17 cellular contexts compared by ENCODE assay signal in the genomic region with DNA sequence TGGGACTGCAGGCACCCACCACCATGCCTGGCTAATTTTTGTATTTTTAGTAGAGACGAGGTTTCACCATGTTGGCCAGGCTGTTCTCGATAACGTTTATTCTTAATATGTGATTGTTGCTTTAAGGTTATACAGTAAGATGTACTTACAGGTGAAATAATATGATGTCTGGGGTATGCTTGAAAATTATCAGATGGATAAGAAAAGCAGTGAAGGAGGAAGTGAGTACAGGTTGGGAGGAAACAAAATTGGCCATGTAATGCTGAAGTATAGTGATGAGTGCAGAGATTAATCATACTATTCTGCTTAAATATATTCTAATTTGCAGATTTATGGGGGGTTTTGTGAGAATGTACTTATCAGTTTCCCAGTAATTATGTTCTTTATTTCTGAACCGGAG. TPM values are rescaled to one million over a fixed set of nuclear protein-coding genes. Genes with fewer than 3 reads are reported as not detected.
A peak's percentile ranks its signal among the peaks of the same experiment; 100 is the strongest.
DNase-seq lines count a peak whose midpoint lies in the region; ATAC-seq and TF ChIP-seq lines count a peak whose summit lies in the region.
"Had no signal": no experiment of that assay in that cellular context is flagged by ENCODE, and none has a peak within 500 bp of the region (broad histone marks: within the 10 kb centered on the region; RNA-seq: fewer than 3 reads in every experiment).

No MANE protein-coding gene starts in this region.

- H3K4me3 ChIP-seq in CD8-positive, alpha-beta T cell (ENCODE audit: low read depth, low read length): no peak overlapping the region
- H3K4me3 ChIP-seq: coronary artery, prostate gland, skin epidermis had no signal

- H3K36me3 ChIP-seq in CD8-positive, alpha-beta T cell (ENCODE audit: insufficient read depth, low read length): peaks cover 24% of the 10 kb centered on the region
- H3K36me3 ChIP-seq: prostate gland had no signal

- no peak for ATAC-seq in CD8-positive, alpha-beta T cell
- ATAC-seq in left cardiac atrium (no peak), GM21515 (IDR thresholded peaks at IDR 0.05; ENCODE audit: unreplicated experiment) (no peak)
- ATAC-seq: left colon had no signal

- no peak for TF ChIP-seq CTCF in CD8-positive, alpha-beta T cell (IDR thresholded peaks at IDR 0.05)
- TF ChIP-seq CTCF in nephron progenitor cell (IDR thresholded peaks at IDR 0.05): no peak

- H3K27me3 ChIP-seq in CD8-positive, alpha-beta T cell (ENCODE audit: insufficient read depth, low read length): no peaks in the 10 kb centered on the region

- peaks cover 55% of the 10 kb centered on the region for H3K36me3 Mint-ChIP-seq in activated CD4-positive, alpha-beta T cell treated with anti-CD3 and anti-CD28 coated beads, Interleukin-2, amount 10 ng/mL, durations not matched to agents 24 days and 14 days (ENCODE audit: low read depth)
- H3K36me3 Mint-ChIP-seq in CD8-positive, alpha-beta T cell: peaks cover 71% of the 10 kb centered on the region
- H3K36me3 Mint-ChIP-seq in activated T-helper 2 cell treated with anti-CD3 and anti-CD28 coated beads, Interferon-gamma antibody, Interleukin-2, Interleukin-4, amounts not matched to agents 10 μg/mL and 5 μg/mL and 100 μg/mL, durations not matched to agents 14 hours and 24 hours and 36 hours (ENCODE audit: low read depth): peaks cover 60% of the 10 kb centered on the region
- H3K36me3 Mint-ChIP-seq in nephron progenitor cell (ENCODE audit: low read depth): peaks cover 66% of the 10 kb centered on the region

- intact Hi-C loops in activated CD4-positive, alpha-beta T cell treated with anti-CD3 and anti-CD28 coated beads, Interleukin-2, amount 10 ng/mL, durations not matched to agents 24 days and 14 days (cut with micrococcal nuclease): loop anchor here (5.0 kb wide), 1 partner anchor 35 kb away; no protein-coding TSS in a partner anchor
- intact Hi-C loops in CD8-positive, alpha-beta T cell (cut with DNase I, micrococcal nuclease): loop anchor here in 1 of 2 experiments (1.0 kb wide), 1 partner anchor 82 kb away; a partner anchor contains a TSS
- intact Hi-C loops in activated T-helper 2 cell treated with anti-CD3 and anti-CD28 coated beads, Interferon-gamma antibody, Interleukin-2, Interleukin-4, amounts not matched to agents 10 μg/mL and 5 μg/mL and 100 μg/mL, durations not matched to agents 14 hours and 24 hours and 36 hours (cut with micrococcal nuclease): no loop called here
- intact Hi-C loops in left cardiac atrium (cut with DNase I): no loop called here

- DNase-seq in activated CD4-positive, alpha-beta T cell treated with anti-CD3 and anti-CD28 coated beads, Interleukin-2, amount 10 ng/mL, durations not matched to agents 24 days and 14 days: no peak
- no peak for DNase-seq in activated CD4-positive, alpha-beta T cell treated with anti-CD3 and anti-CD28 coated beads, Interleukin-2, amount 50 U/mL, for 4 hours
- no peak for DNase-seq in CD8-positive, alpha-beta T cell
- DNase-seq in activated T-helper 2 cell treated with anti-CD3 and anti-CD28 coated beads, Interferon-gamma antibody, Interleukin-2, Interleukin-4, amounts not matched to agents 10 μg/mL and 5 μg/mL and 100 μg/mL, durations not matched to agents 14 hours and 24 hours and 36 hours (ENCODE audit: low spot score): no peak
- DNase-seq in nephron progenitor cell (no peak), left cardiac atrium (no peak), NCI-H1694 (lab: John Stamatoyannopoulos, UW) (no peak)
- DNase-seq: GDM1, left colon, NCI-H1417, NCI-H2171 treated with DMSO at 0.1 percent for 48 hours, NCI-H69, SHP77 had no signal

- peaks cover 3% of the 10 kb centered on the region for H3K9me3 Mint-ChIP-seq in activated CD4-positive, alpha-beta T cell treated with anti-CD3 and anti-CD28 coated beads, Interleukin-2, amount 10 ng/mL, durations not matched to agents 24 days and 14 days
- H3K9me3 Mint-ChIP-seq in CD8-positive, alpha-beta T cell: peaks cover 3% of the 10 kb centered on the region
- H3K9me3 Mint-ChIP-seq in activated T-helper 2 cell treated with anti-CD3 and anti-CD28 coated beads, Interferon-gamma antibody, Interleukin-2, Interleukin-4, amounts not matched to agents 10 μg/mL and 5 μg/mL and 100 μg/mL, durations not matched to agents 14 hours and 24 hours and 36 hours: peaks cover 1% of the 10 kb centered on the region
- peaks cover 22% of the 10 kb centered on the region for H3K9me3 Mint-ChIP-seq in nephron progenitor cell

- peak overlapping the region; percentile 2 for H3K4me3 Mint-ChIP-seq in activated CD4-positive, alpha-beta T cell treated with anti-CD3 and anti-CD28 coated beads, Interleukin-2, amount 10 ng/mL, durations not matched to agents 24 days and 14 days
- H3K4me3 Mint-ChIP-seq in CD8-positive, alpha-beta T cell: no peak overlapping the region
- no peak overlapping the region for H3K4me3 Mint-ChIP-seq in activated T-helper 2 cell treated with anti-CD3 and anti-CD28 coated beads, Interferon-gamma antibody, Interleukin-2, Interleukin-4, amounts not matched to agents 10 μg/mL and 5 μg/mL and 100 μg/mL, durations not matched to agents 14 hours and 24 hours and 36 hours (ENCODE audit: low read depth)
- H3K4me3 Mint-ChIP-seq in nephron progenitor cell: no peak overlapping the region

- no peaks in the 10 kb centered on the region for H3K27me3 Mint-ChIP-seq in activated CD4-positive, alpha-beta T cell treated with anti-CD3 and anti-CD28 coated beads, Interleukin-2, amount 10 ng/mL, durations not matched to agents 24 days and 14 days
- H3K27me3 Mint-ChIP-seq in CD8-positive, alpha-beta T cell (ENCODE audit: low read depth): no peaks in the 10 kb centered on the region
- H3K27me3 Mint-ChIP-seq in activated T-helper 2 cell treated with anti-CD3 and anti-CD28 coated beads, Interferon-gamma antibody, Interleukin-2, Interleukin-4, amounts not matched to agents 10 μg/mL and 5 μg/mL and 100 μg/mL, durations not matched to agents 14 hours and 24 hours and 36 hours (ENCODE audit: low read depth): no peaks in the 10 kb centered on the region
- peaks cover 7% of the 10 kb centered on the region for H3K27me3 Mint-ChIP-seq in nephron progenitor cell (ENCODE audit: low read depth, poor library complexity)

- no peak overlapping the region for H3K27ac Mint-ChIP-seq in activated CD4-positive, alpha-beta T cell treated with anti-CD3 and anti-CD28 coated beads, Interleukin-2, amount 10 ng/mL, durations not matched to agents 24 days and 14 days
- H3K27ac Mint-ChIP-seq in CD8-positive, alpha-beta T cell: peak overlapping the region; percentile 72
- peak overlapping the region; percentile 56 for H3K27ac Mint-ChIP-seq in activated T-helper 2 cell treated with anti-CD3 and anti-CD28 coated beads, Interferon-gamma antibody, Interleukin-2, Interleukin-4, amounts not matched to agents 10 μg/mL and 5 μg/mL and 100 μg/mL, durations not matched to agents 14 hours and 24 hours and 36 hours
- peak overlapping the region; percentile 17 for H3K27ac Mint-ChIP-seq in nephron progenitor cell

- peaks cover 18% of the 10 kb centered on the region for H3K4me1 ChIP-seq in CD8-positive, alpha-beta T cell (ENCODE audit: insufficient read depth, low read length)

- peaks cover 27% of the 10 kb centered on the region for H3K4me1 Mint-ChIP-seq in activated CD4-positive, alpha-beta T cell treated with anti-CD3 and anti-CD28 coated beads, Interleukin-2, amount 10 ng/mL, durations not matched to agents 24 days and 14 days
- H3K4me1 Mint-ChIP-seq in CD8-positive, alpha-beta T cell (ENCODE audit: low read depth): peaks cover 62% of the 10 kb centered on the region
- H3K4me1 Mint-ChIP-seq in activated T-helper 2 cell treated with anti-CD3 and anti-CD28 coated beads, Interferon-gamma antibody, Interleukin-2, Interleukin-4, amounts not matched to agents 10 μg/mL and 5 μg/mL and 100 μg/mL, durations not matched to agents 14 hours and 24 hours and 36 hours (ENCODE audit: low read depth): peaks cover 44% of the 10 kb centered on the region
- peaks cover 40% of the 10 kb centered on the region for H3K4me1 Mint-ChIP-seq in nephron progenitor cell

- POLR2A ChIA-PET in CD8-positive, alpha-beta T cell (lab: Charles Lee): interaction anchor here (1.3 kb wide), 1 partner anchor 13 kb away, joined by 4 read pairs; no protein-coding TSS in a partner anchor

- H3K27ac ChIP-seq in CD8-positive, alpha-beta T cell (ENCODE audit: low read depth, low read length): no peak overlapping the region
- H3K27ac ChIP-seq: coronary artery, prostate gland, skin epidermis had no signal

- CTCF ChIA-PET in CD8-positive, alpha-beta T cell (lab: Charles Lee): no interaction called here

- no peaks in the 10 kb centered on the region for H3K9me3 ChIP-seq in CD8-positive, alpha-beta T cell (ENCODE audit: low read length)
- H3K9me3 ChIP-seq: prostate gland had no signal

RNA-seq across cellular contexts. Expression of a gene that starts 3.0 kb away (rescaled TPM):
- 38.1 and 43.4 TPM in 2 replicates for total RNA-seq in activated CD4-positive, alpha-beta T cell treated with anti-CD3 and anti-CD28 coated beads, Interleukin-2, amount 10 ng/mL, durations not matched to agents 24 days and 14 days
- 100 to 1,000 TPM; 147 to 157 TPM for total RNA-seq in CD8-positive, alpha-beta T cell
- 38.8 and 42.7 TPM in 2 replicates for total RNA-seq in activated T-helper 2 cell treated with anti-CD3 and anti-CD28 coated beads, Interferon-gamma antibody, Interleukin-2, Interleukin-4, amounts not matched to agents 10 μg/mL and 5 μg/mL and 100 μg/mL, durations not matched to agents 14 hours and 24 hours and 36 hours
- 10 to 100 TPM; 18.4 to 25.0 TPM for total RNA-seq in left cardiac atrium
